In genomic region chr17:50316660-50317059, GRCh38 we compare ENCODE assay signal across 1 cellular context. TPM values are rescaled to one million over a fixed set of nuclear protein-coding genes. Genes with fewer than 3 reads are reported as not detected.
"Had no signal": no experiment of that assay in that cellular context is flagged by ENCODE, and none has a peak within 500 bp of the region (broad histone marks: within the 10 kb centered on the region; RNA-seq: fewer than 3 reads in every experiment).

No MANE protein-coding gene starts in this region.

RNA-seq across cellular contexts. Expression of gene TMEM92, which starts 42.4 kb away (rescaled TPM):
- polyA plus RNA-seq: GM23248 had no signal
